1 cellular context compared by ENCODE assay signal in genomic region chr6:131101911-131102680, GRCh38.
TF ChIP-seq lines count a peak whose summit lies in the region.

No MANE protein-coding gene starts in this region.

TF ChIP-seq in IMR-90, 13 proteins besides CTCF, POLR2A, EP300 and RAD21 (continued from another document):
- TF ChIP-seq ELK1 (IDR thresholded peaks at IDR 0.05; ENCODE audit: borderline replicate concordance, low read depth, low read length) (no peak), FOS (IDR thresholded peaks at IDR 0.05; ENCODE audit: low read depth, low read length) (no peak), BHLHE40 (IDR thresholded peaks at IDR 0.05; ENCODE audit: low read depth, low read length) (no peak), CHD1 (IDR thresholded peaks at IDR 0.05; ENCODE audit: low read depth, low read length) (no peak)
